In the genomic region with DNA sequence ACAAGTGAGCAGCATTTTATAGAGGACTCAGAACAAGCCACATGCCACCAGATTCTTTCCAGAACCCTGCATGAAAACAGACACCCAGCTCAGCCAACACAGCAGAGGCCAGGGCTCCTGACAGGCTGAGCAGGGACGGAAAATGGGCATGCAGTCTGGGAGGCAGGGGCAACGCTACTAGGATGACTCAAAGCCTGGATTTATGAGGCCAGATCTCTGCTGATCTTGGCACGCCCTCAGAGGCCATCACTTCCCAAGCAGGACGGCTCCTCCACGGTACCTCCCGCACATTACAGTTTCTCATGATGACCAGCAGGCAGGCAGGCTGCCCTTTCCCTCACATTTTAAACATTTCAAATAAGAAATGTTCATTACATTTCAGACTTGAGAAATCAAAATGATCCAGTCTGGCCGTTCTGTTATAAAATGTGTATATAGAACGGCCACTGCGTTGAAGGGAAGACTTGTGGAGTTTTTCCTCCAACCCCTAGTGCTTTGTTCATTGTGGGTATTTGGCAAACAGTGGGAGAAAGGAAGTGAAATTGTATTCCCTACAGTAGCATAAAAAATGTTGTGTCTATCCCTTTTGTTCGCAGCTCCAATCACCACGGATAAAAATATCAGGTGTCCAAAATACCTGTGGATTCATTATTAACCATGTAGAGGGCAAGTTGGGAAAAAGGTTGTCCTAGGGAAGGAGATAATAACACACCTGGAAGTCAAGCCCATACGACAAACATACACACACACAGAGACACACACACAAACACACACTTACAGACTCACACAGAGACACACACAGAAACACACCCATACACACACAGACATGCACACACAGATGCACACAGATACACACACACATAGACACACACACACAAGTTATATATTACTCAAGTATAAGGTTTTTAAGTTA, we compare ENCODE assay signal across 1 cellular context.
TF ChIP-seq lines count a peak whose summit lies in the region.

No MANE protein-coding gene starts in this region.

TF ChIP-seq in H1, 55 proteins besides CTCF, POLR2A, EP300 and RAD21 (continued from another document):
- TF ChIP-seq, protein P1, sequence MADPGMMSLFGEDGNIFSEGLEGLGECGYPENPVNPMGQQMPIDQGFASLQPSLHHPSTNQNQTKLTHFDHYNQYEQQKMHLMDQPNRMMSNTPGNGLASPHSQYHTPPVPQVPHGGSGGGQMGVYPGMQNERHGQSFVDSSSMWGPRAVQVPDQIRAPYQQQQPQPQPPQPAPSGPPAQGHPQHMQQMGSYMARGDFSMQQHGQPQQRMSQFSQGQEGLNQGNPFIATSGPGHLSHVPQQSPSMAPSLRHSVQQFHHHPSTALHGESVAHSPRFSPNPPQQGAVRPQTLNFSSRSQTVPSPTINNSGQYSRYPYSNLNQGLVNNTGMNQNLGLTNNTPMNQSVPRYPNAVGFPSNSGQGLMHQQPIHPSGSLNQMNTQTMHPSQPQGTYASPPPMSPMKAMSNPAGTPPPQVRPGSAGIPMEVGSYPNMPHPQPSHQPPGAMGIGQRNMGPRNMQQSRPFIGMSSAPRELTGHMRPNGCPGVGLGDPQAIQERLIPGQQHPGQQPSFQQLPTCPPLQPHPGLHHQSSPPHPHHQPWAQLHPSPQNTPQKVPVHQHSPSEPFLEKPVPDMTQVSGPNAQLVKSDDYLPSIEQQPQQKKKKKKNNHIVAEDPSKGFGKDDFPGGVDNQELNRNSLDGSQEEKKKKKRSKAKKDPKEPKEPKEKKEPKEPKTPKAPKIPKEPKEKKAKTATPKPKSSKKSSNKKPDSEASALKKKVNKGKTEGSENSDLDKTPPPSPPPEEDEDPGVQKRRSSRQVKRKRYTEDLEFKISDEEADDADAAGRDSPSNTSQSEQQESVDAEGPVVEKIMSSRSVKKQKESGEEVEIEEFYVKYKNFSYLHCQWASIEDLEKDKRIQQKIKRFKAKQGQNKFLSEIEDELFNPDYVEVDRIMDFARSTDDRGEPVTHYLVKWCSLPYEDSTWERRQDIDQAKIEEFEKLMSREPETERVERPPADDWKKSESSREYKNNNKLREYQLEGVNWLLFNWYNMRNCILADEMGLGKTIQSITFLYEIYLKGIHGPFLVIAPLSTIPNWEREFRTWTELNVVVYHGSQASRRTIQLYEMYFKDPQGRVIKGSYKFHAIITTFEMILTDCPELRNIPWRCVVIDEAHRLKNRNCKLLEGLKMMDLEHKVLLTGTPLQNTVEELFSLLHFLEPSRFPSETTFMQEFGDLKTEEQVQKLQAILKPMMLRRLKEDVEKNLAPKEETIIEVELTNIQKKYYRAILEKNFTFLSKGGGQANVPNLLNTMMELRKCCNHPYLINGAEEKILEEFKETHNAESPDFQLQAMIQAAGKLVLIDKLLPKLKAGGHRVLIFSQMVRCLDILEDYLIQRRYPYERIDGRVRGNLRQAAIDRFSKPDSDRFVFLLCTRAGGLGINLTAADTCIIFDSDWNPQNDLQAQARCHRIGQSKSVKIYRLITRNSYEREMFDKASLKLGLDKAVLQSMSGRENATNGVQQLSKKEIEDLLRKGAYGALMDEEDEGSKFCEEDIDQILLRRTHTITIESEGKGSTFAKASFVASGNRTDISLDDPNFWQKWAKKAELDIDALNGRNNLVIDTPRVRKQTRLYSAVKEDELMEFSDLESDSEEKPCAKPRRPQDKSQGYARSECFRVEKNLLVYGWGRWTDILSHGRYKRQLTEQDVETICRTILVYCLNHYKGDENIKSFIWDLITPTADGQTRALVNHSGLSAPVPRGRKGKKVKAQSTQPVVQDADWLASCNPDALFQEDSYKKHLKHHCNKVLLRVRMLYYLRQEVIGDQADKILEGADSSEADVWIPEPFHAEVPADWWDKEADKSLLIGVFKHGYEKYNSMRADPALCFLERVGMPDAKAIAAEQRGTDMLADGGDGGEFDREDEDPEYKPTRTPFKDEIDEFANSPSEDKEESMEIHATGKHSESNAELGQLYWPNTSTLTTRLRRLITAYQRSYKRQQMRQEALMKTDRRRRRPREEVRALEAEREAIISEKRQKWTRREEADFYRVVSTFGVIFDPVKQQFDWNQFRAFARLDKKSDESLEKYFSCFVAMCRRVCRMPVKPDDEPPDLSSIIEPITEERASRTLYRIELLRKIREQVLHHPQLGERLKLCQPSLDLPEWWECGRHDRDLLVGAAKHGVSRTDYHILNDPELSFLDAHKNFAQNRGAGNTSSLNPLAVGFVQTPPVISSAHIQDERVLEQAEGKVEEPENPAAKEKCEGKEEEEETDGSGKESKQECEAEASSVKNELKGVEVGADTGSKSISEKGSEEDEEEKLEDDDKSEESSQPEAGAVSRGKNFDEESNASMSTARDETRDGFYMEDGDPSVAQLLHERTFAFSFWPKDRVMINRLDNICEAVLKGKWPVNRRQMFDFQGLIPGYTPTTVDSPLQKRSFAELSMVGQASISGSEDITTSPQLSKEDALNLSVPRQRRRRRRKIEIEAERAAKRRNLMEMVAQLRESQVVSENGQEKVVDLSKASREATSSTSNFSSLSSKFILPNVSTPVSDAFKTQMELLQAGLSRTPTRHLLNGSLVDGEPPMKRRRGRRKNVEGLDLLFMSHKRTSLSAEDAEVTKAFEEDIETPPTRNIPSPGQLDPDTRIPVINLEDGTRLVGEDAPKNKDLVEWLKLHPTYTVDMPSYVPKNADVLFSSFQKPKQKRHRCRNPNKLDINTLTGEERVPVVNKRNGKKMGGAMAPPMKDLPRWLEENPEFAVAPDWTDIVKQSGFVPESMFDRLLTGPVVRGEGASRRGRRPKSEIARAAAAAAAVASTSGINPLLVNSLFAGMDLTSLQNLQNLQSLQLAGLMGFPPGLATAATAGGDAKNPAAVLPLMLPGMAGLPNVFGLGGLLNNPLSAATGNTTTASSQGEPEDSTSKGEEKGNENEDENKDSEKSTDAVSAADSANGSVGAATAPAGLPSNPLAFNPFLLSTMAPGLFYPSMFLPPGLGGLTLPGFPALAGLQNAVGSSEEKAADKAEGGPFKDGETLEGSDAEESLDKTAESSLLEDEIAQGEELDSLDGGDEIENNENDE (IDR thresholded peaks at IDR 0.05; ENCODE audit: insufficient replicate concordance, low read length): no peak
- TF ChIP-seq KDM1A (IDR thresholded peaks at IDR 0.05; ENCODE audit: borderline replicate concordance, low read length): no peak
